ENCODE assay signal across 1 cellular context in the genomic region with DNA sequence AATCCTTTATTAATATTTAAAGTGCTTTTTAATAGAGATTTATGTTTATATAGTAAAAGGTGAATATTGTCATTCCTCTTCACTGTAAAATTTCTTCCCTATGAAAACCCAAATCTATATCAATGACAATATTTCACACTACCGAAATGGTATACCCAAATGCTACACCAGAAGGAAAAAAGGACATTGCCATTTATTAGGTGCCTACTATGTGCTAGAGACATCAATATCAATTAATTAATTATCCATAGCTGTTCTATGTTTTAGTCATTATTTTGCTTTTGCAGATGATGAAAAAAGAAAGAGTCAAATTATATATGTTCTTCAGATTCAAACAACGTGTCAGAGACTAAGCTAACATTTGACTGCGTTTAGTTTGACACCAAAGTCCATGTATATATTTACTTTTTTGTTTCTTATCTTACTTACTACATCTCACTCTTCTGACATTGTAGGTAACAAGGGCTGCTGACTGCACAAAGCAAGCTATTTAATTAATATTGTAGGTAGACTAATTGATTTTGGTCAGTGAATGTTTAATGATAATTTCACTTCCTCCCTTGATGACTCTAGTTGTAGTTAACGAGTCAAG.
TF ChIP-seq lines count a peak whose summit lies in the region.

No MANE protein-coding gene starts in this region.

TF ChIP-seq in HepG2, 621 proteins besides CTCF, POLR2A, EP300 and RAD21 (continued from another document):
- TF ChIP-seq ZNF563 (CRISPR knock-in tag; IDR thresholded peaks at IDR 0.05) (no peak), RFXAP (CRISPR knock-in tag; IDR thresholded peaks at IDR 0.05; ENCODE audit: borderline replicate concordance) (no peak), PRMT3 (CRISPR knock-in tag; IDR thresholded peaks at IDR 0.05; ENCODE audit: borderline replicate concordance, low read depth) (no peak), FOXJ3 (CRISPR knock-in tag; IDR thresholded peaks at IDR 0.05; ENCODE audit: borderline replicate concordance) (peak; percentile 83; the same call in 1 of the 2 replicates), SOX6 (IDR thresholded peaks at IDR 0.05) (no peak), SOX6 (CRISPR knock-in tag; IDR thresholded peaks at IDR 0.05) (peak; percentile 14; the same call in 1 of the 2 replicates), FOXA3 (CRISPR knock-in tag; IDR thresholded peaks at IDR 0.05) (peak; percentile 51; the same call in 1 of the 2 replicates), MAFF (IDR thresholded peaks at IDR 0.05; ENCODE audit: low read depth, low read length) (no peak), TMF1 (CRISPR knock-in tag; IDR thresholded peaks at IDR 0.05; ENCODE audit: low read depth) (no peak), ZSCAN31 (CRISPR knock-in tag; IDR thresholded peaks at IDR 0.05; ENCODE audit: low read depth) (no peak), AHR (CRISPR knock-in tag; IDR thresholded peaks at IDR 0.05) (no peak), RFX1 (IDR thresholded peaks at IDR 0.05) (no peak), ATF1 (CRISPR knock-in tag; IDR thresholded peaks at IDR 0.05) (0 out of 2 replicates have a peak, but pooled peaks have one; percentile 27), ZNF616 (CRISPR knock-in tag; IDR thresholded peaks at IDR 0.05; ENCODE audit: low read depth) (no peak), MIXL1 (CRISPR knock-in tag; IDR thresholded peaks at IDR 0.05) (peak; percentile 84), ZNF510 (CRISPR knock-in tag; IDR thresholded peaks at IDR 0.05; ENCODE audit: low read depth) (0 out of 2 replicates have a peak, but pooled peaks have one; percentile 44), SRSF4 (IDR thresholded peaks at IDR 0.05; ENCODE audit: low read depth, low read length, poor library complexity, severe bottlenecking) (no peak), STAT5B (CRISPR knock-in tag; IDR thresholded peaks at IDR 0.05) (no peak), ZNF776 (CRISPR knock-in tag; IDR thresholded peaks at IDR 0.05) (no peak), MZF1 (CRISPR knock-in tag; IDR thresholded peaks at IDR 0.05; ENCODE audit: borderline replicate concordance) (no peak), ZNF121 (CRISPR knock-in tag; IDR thresholded peaks at IDR 0.05) (no peak), ISL2 (CRISPR knock-in tag; IDR thresholded peaks at IDR 0.05) (0 out of 2 replicates have a peak, but pooled peaks have one; percentile 46), CREM (IDR thresholded peaks at IDR 0.05) (0 out of 2 replicates have a peak, but pooled peaks have one; percentile 19), CREM (CRISPR knock-in tag; IDR thresholded peaks at IDR 0.05) (no peak), ZMYM4 (CRISPR knock-in tag; IDR thresholded peaks at IDR 0.05) (peak; percentile 37; the same call in 1 of the 2 replicates), SIX4 (CRISPR knock-in tag; IDR thresholded peaks at IDR 0.05) (no peak), DPF2 (CRISPR knock-in tag; IDR thresholded peaks at IDR 0.05; ENCODE audit: borderline replicate concordance, low read depth) (peak; percentile 60; the same call in 1 of the 2 replicates)
- TF ChIP-seq, protein P1, sequence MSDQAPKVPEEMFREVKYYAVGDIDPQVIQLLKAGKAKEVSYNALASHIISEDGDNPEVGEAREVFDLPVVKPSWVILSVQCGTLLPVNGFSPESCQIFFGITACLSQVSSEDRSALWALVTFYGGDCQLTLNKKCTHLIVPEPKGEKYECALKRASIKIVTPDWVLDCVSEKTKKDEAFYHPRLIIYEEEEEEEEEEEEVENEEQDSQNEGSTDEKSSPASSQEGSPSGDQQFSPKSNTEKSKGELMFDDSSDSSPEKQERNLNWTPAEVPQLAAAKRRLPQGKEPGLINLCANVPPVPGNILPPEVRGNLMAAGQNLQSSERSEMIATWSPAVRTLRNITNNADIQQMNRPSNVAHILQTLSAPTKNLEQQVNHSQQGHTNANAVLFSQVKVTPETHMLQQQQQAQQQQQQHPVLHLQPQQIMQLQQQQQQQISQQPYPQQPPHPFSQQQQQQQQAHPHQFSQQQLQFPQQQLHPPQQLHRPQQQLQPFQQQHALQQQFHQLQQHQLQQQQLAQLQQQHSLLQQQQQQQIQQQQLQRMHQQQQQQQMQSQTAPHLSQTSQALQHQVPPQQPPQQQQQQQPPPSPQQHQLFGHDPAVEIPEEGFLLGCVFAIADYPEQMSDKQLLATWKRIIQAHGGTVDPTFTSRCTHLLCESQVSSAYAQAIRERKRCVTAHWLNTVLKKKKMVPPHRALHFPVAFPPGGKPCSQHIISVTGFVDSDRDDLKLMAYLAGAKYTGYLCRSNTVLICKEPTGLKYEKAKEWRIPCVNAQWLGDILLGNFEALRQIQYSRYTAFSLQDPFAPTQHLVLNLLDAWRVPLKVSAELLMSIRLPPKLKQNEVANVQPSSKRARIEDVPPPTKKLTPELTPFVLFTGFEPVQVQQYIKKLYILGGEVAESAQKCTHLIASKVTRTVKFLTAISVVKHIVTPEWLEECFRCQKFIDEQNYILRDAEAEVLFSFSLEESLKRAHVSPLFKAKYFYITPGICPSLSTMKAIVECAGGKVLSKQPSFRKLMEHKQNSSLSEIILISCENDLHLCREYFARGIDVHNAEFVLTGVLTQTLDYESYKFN (CRISPR knock-in tag; conservative IDR thresholded peaks at IDR 0.05) = peak; percentile 84
- TF ChIP-seq, protein P2, sequence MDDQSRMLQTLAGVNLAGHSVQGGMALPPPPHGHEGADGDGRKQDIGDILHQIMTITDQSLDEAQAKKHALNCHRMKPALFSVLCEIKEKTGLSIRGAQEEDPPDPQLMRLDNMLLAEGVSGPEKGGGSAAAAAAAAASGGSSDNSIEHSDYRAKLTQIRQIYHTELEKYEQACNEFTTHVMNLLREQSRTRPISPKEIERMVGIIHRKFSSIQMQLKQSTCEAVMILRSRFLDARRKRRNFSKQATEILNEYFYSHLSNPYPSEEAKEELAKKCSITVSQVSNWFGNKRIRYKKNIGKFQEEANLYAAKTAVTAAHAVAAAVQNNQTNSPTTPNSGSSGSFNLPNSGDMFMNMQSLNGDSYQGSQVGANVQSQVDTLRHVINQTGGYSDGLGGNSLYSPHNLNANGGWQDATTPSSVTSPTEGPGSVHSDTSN (CRISPR knock-in tag; IDR thresholded peaks at IDR 0.05; ENCODE audit: borderline replicate concordance) = no peak
- TF ChIP-seq, protein P3, sequence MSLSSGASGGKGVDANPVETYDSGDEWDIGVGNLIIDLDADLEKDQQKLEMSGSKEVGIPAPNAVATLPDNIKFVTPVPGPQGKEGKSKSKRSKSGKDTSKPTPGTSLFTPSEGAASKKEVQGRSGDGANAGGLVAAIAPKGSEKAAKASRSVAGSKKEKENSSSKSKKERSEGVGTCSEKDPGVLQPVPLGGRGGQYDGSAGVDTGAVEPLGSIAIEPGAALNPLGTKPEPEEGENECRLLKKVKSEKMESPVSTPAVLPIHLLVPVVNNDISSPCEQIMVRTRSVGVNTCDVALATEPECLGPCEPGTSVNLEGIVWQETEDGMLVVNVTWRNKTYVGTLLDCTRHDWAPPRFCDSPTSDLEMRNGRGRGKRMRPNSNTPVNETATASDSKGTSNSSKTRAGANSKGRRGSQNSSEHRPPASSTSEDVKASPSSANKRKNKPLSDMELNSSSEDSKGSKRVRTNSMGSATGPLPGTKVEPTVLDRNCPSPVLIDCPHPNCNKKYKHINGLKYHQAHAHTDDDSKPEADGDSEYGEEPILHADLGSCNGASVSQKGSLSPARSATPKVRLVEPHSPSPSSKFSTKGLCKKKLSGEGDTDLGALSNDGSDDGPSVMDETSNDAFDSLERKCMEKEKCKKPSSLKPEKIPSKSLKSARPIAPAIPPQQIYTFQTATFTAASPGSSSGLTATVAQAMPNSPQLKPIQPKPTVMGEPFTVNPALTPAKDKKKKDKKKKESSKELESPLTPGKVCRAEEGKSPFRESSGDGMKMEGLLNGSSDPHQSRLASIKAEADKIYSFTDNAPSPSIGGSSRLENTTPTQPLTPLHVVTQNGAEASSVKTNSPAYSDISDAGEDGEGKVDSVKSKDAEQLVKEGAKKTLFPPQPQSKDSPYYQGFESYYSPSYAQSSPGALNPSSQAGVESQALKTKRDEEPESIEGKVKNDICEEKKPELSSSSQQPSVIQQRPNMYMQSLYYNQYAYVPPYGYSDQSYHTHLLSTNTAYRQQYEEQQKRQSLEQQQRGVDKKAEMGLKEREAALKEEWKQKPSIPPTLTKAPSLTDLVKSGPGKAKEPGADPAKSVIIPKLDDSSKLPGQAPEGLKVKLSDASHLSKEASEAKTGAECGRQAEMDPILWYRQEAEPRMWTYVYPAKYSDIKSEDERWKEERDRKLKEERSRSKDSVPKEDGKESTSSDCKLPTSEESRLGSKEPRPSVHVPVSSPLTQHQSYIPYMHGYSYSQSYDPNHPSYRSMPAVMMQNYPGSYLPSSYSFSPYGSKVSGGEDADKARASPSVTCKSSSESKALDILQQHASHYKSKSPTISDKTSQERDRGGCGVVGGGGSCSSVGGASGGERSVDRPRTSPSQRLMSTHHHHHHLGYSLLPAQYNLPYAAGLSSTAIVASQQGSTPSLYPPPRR (CRISPR knock-in tag; IDR thresholded peaks at IDR 0.05; ENCODE audit: borderline replicate concordance) = peak; percentile 39; the same call in 1 of the 2 replicates
- TF ChIP-seq, protein P4, sequence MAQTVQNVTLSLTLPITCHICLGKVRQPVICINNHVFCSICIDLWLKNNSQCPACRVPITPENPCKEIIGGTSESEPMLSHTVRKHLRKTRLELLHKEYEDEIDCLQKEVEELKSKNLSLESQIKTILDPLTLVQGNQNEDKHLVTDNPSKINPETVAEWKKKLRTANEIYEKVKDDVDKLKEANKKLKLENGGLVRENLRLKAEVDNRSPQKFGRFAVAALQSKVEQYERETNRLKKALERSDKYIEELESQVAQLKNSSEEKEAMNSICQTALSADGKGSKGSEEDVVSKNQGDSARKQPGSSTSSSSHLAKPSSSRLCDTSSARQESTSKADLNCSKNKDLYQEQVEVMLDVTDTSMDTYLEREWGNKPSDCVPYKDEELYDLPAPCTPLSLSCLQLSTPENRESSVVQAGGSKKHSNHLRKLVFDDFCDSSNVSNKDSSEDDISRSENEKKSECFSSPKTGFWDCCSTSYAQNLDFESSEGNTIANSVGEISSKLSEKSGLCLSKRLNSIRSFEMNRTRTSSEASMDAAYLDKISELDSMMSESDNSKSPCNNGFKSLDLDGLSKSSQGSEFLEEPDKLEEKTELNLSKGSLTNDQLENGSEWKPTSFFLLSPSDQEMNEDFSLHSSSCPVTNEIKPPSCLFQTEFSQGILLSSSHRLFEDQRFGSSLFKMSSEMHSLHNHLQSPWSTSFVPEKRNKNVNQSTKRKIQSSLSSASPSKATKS (CRISPR knock-in tag; IDR thresholded peaks at IDR 0.05) = no peak
- TF ChIP-seq, protein P5, sequence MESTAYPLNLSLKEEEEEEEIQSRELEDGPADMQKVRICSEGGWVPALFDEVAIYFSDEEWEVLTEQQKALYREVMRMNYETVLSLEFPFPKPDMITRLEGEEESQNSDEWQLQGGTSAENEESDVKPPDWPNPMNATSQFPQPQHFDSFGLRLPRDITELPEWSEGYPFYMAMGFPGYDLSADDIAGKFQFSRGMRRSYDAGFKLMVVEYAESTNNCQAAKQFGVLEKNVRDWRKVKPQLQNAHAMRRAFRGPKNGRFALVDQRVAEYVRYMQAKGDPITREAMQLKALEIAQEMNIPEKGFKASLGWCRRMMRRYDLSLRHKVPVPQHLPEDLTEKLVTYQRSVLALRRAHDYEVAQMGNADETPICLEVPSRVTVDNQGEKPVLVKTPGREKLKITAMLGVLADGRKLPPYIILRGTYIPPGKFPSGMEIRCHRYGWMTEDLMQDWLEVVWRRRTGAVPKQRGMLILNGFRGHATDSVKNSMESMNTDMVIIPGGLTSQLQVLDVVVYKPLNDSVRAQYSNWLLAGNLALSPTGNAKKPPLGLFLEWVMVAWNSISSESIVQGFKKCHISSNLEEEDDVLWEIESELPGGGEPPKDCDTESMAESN (CRISPR knock-in tag; conservative IDR thresholded peaks at IDR 0.05) = no peak
- TF ChIP-seq, protein P6, sequence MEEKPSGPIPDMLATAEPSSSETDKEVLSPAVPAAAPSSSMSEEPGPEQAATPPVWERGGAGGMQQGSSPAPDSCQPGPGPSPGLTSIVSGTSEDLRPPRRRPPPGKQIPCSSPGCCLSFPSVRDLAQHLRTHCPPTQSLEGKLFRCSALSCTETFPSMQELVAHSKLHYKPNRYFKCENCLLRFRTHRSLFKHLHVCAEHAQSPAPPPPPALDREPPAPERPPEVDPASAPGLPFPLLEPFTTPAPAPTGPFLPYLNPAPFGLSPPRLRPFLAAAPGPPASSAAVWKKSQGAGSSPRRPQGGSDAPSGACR (CRISPR knock-in tag; IDR thresholded peaks at IDR 0.05) = 0 out of 2 replicates have a peak, but pooled peaks have one; percentile 34
- TF ChIP-seq, protein P7, sequence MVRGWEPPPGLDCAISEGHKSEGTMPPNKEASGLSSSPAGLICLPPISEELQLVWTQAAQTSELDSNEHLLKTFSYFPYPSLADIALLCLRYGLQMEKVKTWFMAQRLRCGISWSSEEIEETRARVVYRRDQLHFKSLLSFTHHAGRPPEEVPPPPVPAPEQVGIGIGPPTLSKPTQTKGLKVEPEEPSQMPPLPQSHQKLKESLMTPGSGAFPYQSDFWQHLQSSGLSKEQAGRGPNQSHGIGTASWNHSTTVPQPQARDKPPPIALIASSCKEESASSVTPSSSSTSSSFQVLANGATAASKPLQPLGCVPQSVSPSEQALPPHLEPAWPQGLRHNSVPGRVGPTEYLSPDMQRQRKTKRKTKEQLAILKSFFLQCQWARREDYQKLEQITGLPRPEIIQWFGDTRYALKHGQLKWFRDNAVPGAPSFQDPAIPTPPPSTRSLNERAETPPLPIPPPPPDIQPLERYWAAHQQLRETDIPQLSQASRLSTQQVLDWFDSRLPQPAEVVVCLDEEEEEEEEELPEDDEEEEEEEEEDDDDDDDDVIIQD (CRISPR knock-in tag; IDR thresholded peaks at IDR 0.05; ENCODE audit: low read depth) = peak; percentile 53; the same call in 1 of the 2 replicates
